In genomic region chr17:27551701-27552466, GRCh38 we compare ENCODE assay signal across 12 cellular contexts.
DNase-seq lines count a peak whose midpoint lies in the region; ATAC-seq and TF ChIP-seq lines count a peak whose summit lies in the region.
"Had no signal": no experiment of that assay in that cellular context is flagged by ENCODE, and none has a peak within 500 bp of the region (broad histone marks: within the 10 kb centered on the region; RNA-seq: fewer than 3 reads in every experiment).

No MANE protein-coding gene starts in this region.

- no peaks in the 10 kb centered on the region for H3K79me2 ChIP-seq in PC-3 (ENCODE audit: low read length)

- H3K9me3 ChIP-seq in PC-3 (ENCODE audit: low read length), result no peaks in the 10 kb centered on the region

- H2AFZ ChIP-seq in PC-3 (ENCODE audit: low read length), result no peak overlapping the region

- CTCF ChIA-PET in PC-3 (lab: Charles Lee), result interaction anchor here (0.6 kb wide), 1 partner anchor 14 kb away, joined by 3 read pairs; no protein-coding TSS in a partner anchor

- intact Hi-C loops in PC-3 (cut with micrococcal nuclease), result no loop called here

- BruUV-seq in PC-3 (replicated peaks; lab: Mats Ljungman, UMichigan), result no TSS peak

- ATAC-seq in PC-3, result peak; percentile 82
- ATAC-seq in esophagus mucosa, result peak; percentile 44
- peak; percentile 58 for ATAC-seq in stimulated activated naive CD8-positive, alpha-beta T cell treated with anti-CD3 and anti-CD28 coated beads, Interleukin-15, Interleukin-2, amounts not matched to agents 100 U/mL and 50 U/mL, for 24 hours
- no peak for ATAC-seq in HG03025 (IDR thresholded peaks at IDR 0.05; ENCODE audit: low FRiP score, unreplicated experiment)
- no peak for ATAC-seq in GM21717 (IDR thresholded peaks at IDR 0.05; ENCODE audit: unreplicated experiment)

- peaks cover 33% of the 10 kb centered on the region for H3K4me1 ChIP-seq in PC-3 (ENCODE audit: insufficient read depth, low read length)

- H3K9ac ChIP-seq in PC-3 (ENCODE audit: low read length), result peak overlapping the region; percentile 16; the same call in 1 of the 2 replicates

- no peak for TF ChIP-seq CTCF in PC-3 (conservative IDR thresholded peaks at IDR 0.05; ENCODE audit: low read depth, low read length)

- in situ Hi-C loops in G401 (cut with HindIII; ENCODE audit: low sequenced_read_pairs), result loop anchor here (25.0 kb wide), 1 partner anchor 115 kb away; no protein-coding TSS in a partner anchor

- H3K27me3 ChIP-seq in PC-3 (ENCODE audit: low read length), result no peaks in the 10 kb centered on the region

- peak; percentile 25 for DNase-seq in SIG-M5 treated with dmso at 0.1 percent for 504 hours (lab: John Stamatoyannopoulos, UW; ENCODE audit: unreplicated experiment)
- DNase-seq in SIG-M5 (lab: John Stamatoyannopoulos, UW), result no peak
- peak; percentile 83 for DNase-seq in PC-3
- no peak for DNase-seq in stimulated activated naive CD8-positive, alpha-beta T cell treated with anti-CD3 and anti-CD28 coated beads, Interleukin-15, Interleukin-2, amounts not matched to agents 100 U/mL and 50 U/mL, for 24 hours
- DNase-seq in G401 (ENCODE audit: low spot score), result no peak
- DNase-seq: effector CD8-positive, alpha-beta T cell; H7; NCI-H1105; stimulated activated CD4-positive, alpha-beta T cell treated with anti-CD3 and anti-CD28 coated beads, Interleukin-12 subunit alpha, Interleukin-12 subunit beta, amount 100 ng/mL, for 4 hours had no signal

- peak overlapping the region; percentile 89 for H3K27ac ChIP-seq in PC-3 (ENCODE audit: low read length)

- peak overlapping the region; percentile 69 for H3K4me2 ChIP-seq in PC-3 (ENCODE audit: low read length)

- H3K36me3 ChIP-seq in PC-3 (ENCODE audit: low read depth, low read length), result no peaks in the 10 kb centered on the region

- H3K9me2 ChIP-seq in PC-3 (replicated peaks; ENCODE audit: low read length), result no peaks in the 10 kb centered on the region

- no peaks in the 10 kb centered on the region for H4K20me1 ChIP-seq in PC-3 (ENCODE audit: low read length)

- peak overlapping the region; percentile 40; the same call in 1 of the 2 replicates for H3K4me3 ChIP-seq in PC-3 (ENCODE audit: low read length)

- H3F3A ChIP-seq in PC-3 (ENCODE audit: low read length, unreplicated experiment), result no peaks in the 10 kb centered on the region

- POLR2A ChIA-PET in PC-3 (lab: Charles Lee; ENCODE audit: unreplicated experiment), result no interaction called here

Comparison
In these comparisons a context has a peak if more than half of its experiments do, and no peak if none do; other contexts are left out.
1. DNase-seq: peak in SIG-M5 treated with dmso at 0.1 percent for 504 hours (single experiment) and PC-3 (single experiment); none in SIG-M5 (single experiment), stimulated activated naive CD8-positive, alpha-beta T cell treated with anti-CD3 and anti-CD28 coated beads, Interleukin-15, Interleukin-2, amounts not matched to agents 100 U/mL and 50 U/mL, for 24 hours (single experiment) and G401 (single experiment).
2. ATAC-seq: peak in PC-3 (single experiment), esophagus mucosa (single experiment) and stimulated activated naive CD8-positive, alpha-beta T cell treated with anti-CD3 and anti-CD28 coated beads, Interleukin-15, Interleukin-2, amounts not matched to agents 100 U/mL and 50 U/mL, for 24 hours (single experiment); none in HG03025 (single experiment) and GM21717 (single experiment).